8 cellular contexts compared by ENCODE assay signal in the genomic region with DNA sequence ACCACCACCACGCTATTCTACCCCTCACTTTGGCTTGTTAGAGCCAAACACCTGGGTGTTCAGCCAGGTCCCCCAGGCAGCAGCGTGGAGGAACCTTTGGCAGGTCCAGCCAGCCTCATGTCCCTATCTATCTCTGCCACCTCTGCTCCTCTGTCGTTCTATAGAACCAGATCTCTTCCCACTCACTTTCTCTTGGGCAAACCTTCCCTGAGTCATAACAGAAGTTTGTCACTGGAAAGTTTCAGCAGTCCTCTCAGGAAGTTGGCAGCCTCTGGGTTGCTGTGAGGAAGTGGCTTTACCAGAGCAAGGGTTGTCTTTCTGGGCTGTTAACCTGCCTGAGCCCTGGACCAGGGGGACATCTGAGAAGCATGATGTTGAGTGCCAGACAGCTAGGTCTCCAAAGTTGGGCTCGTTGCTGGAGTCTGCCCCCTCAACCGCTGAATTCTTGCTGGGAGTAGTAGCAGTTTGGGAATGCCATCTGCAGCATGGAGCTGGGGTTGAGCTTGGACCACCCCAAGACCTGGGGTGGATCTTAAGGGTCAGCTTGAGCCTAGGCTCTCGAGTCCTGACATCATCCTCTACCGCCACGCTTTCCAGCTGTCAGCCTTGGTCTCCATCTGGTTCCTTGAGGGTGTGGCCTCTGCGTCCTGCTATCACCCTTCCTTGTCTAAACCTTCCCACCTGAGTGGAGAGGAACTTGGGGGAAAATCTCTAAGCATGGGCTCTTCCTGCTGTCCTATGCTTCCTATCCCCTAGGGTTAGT. TPM values are rescaled to one million over a fixed set of nuclear protein-coding genes. Genes with fewer than 3 reads are reported as not detected.
DNase-seq lines count a peak whose midpoint lies in the region; ATAC-seq and TF ChIP-seq lines count a peak whose summit lies in the region.

No MANE protein-coding gene starts in this region.

- no peak for TF ChIP-seq CTCF in glutamatergic neuron (IDR thresholded peaks at IDR 0.05; ENCODE audit: partially characterized antibody, unreplicated experiment)

- no peak for ATAC-seq in HG03460 (IDR thresholded peaks at IDR 0.05; ENCODE audit: unreplicated experiment)
- no peak for ATAC-seq in HG02759 (IDR thresholded peaks at IDR 0.05; ENCODE audit: unreplicated experiment)
- no peak for ATAC-seq in HG03457 (IDR thresholded peaks at IDR 0.05; ENCODE audit: unreplicated experiment)

- H3K27ac Mint-ChIP-seq in activated T-helper 2 cell treated with anti-CD3 and anti-CD28 coated beads, Interferon-gamma antibody, Interleukin-2, Interleukin-4, amounts not matched to agents 10 μg/mL and 5 μg/mL and 100 μg/mL, durations not matched to agents 14 hours and 24 hours and 36 hours: peak overlapping the region; percentile 97
- peak overlapping the region; percentile 97 for H3K27ac Mint-ChIP-seq in glutamatergic neuron (ENCODE audit: unreplicated experiment)

- peaks cover 77% of the 10 kb centered on the region for H3K4me1 Mint-ChIP-seq in activated T-helper 2 cell treated with anti-CD3 and anti-CD28 coated beads, Interferon-gamma antibody, Interleukin-2, Interleukin-4, amounts not matched to agents 10 μg/mL and 5 μg/mL and 100 μg/mL, durations not matched to agents 14 hours and 24 hours and 36 hours (ENCODE audit: low read depth)
- peaks cover 45% of the 10 kb centered on the region for H3K4me1 Mint-ChIP-seq in glutamatergic neuron (ENCODE audit: low read depth, unreplicated experiment)

- peaks cover 73% of the 10 kb centered on the region for H3K36me3 Mint-ChIP-seq in activated T-helper 2 cell treated with anti-CD3 and anti-CD28 coated beads, Interferon-gamma antibody, Interleukin-2, Interleukin-4, amounts not matched to agents 10 μg/mL and 5 μg/mL and 100 μg/mL, durations not matched to agents 14 hours and 24 hours and 36 hours (ENCODE audit: low read depth)
- no peaks in the 10 kb centered on the region for H3K36me3 Mint-ChIP-seq in glutamatergic neuron (ENCODE audit: unreplicated experiment)

- no peaks in the 10 kb centered on the region for H3K9me3 Mint-ChIP-seq in activated T-helper 2 cell treated with anti-CD3 and anti-CD28 coated beads, Interferon-gamma antibody, Interleukin-2, Interleukin-4, amounts not matched to agents 10 μg/mL and 5 μg/mL and 100 μg/mL, durations not matched to agents 14 hours and 24 hours and 36 hours
- peaks cover 4% of the 10 kb centered on the region for H3K9me3 Mint-ChIP-seq in glutamatergic neuron (ENCODE audit: unreplicated experiment)

- peak; percentile 79 for DNase-seq in GF-D8 (lab: John Stamatoyannopoulos, UW)
- peak; percentile 27 for DNase-seq in NAMALWA (ENCODE audit: low spot score)
- peak; percentile 34 for DNase-seq in activated T-helper 2 cell treated with anti-CD3 and anti-CD28 coated beads, Interferon-gamma antibody, Interleukin-2, Interleukin-4, amounts not matched to agents 10 μg/mL and 5 μg/mL and 100 μg/mL, durations not matched to agents 14 hours and 24 hours and 36 hours (ENCODE audit: low spot score)
- DNase-seq in glutamatergic neuron: peak; percentile 45
- peak; percentile 72 for DNase-seq in renal cortical epithelial cell (ENCODE audit: low read depth)

- intact Hi-C loops in activated T-helper 2 cell treated with anti-CD3 and anti-CD28 coated beads, Interferon-gamma antibody, Interleukin-2, Interleukin-4, amounts not matched to agents 10 μg/mL and 5 μg/mL and 100 μg/mL, durations not matched to agents 14 hours and 24 hours and 36 hours (cut with micrococcal nuclease): loop anchor here (5.0 kb wide), 3 partner anchors 83 to 193 kb away; a partner anchor contains a TSS

- peak overlapping the region; percentile 83 for H3K4me3 Mint-ChIP-seq in activated T-helper 2 cell treated with anti-CD3 and anti-CD28 coated beads, Interferon-gamma antibody, Interleukin-2, Interleukin-4, amounts not matched to agents 10 μg/mL and 5 μg/mL and 100 μg/mL, durations not matched to agents 14 hours and 24 hours and 36 hours (ENCODE audit: low read depth)
- peak overlapping the region; percentile 86 for H3K4me3 Mint-ChIP-seq in glutamatergic neuron (ENCODE audit: unreplicated experiment)

- H3K27me3 Mint-ChIP-seq in activated T-helper 2 cell treated with anti-CD3 and anti-CD28 coated beads, Interferon-gamma antibody, Interleukin-2, Interleukin-4, amounts not matched to agents 10 μg/mL and 5 μg/mL and 100 μg/mL, durations not matched to agents 14 hours and 24 hours and 36 hours (ENCODE audit: low read depth): no peaks in the 10 kb centered on the region
- peaks cover 12% of the 10 kb centered on the region for H3K27me3 Mint-ChIP-seq in glutamatergic neuron (ENCODE audit: unreplicated experiment)

RNA-seq across cellular contexts. Expression of a gene that starts 0.9 kb away (rescaled TPM):
- 437 TPM in 2 replicates for total RNA-seq in activated T-helper 2 cell treated with anti-CD3 and anti-CD28 coated beads, Interferon-gamma antibody, Interleukin-2, Interleukin-4, amounts not matched to agents 10 μg/mL and 5 μg/mL and 100 μg/mL, durations not matched to agents 14 hours and 24 hours and 36 hours
- total RNA-seq in glutamatergic neuron (ENCODE audit: unreplicated experiment) (412 TPM), renal cortical epithelial cell (12.8 and 17.5 TPM in 2 replicates)

RNA-seq across cellular contexts. Expression of a gene that starts 27.4 kb away (rescaled TPM):
- total RNA-seq in activated T-helper 2 cell treated with anti-CD3 and anti-CD28 coated beads, Interferon-gamma antibody, Interleukin-2, Interleukin-4, amounts not matched to agents 10 μg/mL and 5 μg/mL and 100 μg/mL, durations not matched to agents 14 hours and 24 hours and 36 hours: 13.1 and 14.2 TPM in 2 replicates
- total RNA-seq in glutamatergic neuron (ENCODE audit: unreplicated experiment): 11.4 TPM
- 1.9 and 9.6 TPM in 2 replicates for total RNA-seq in renal cortical epithelial cell

RNA-seq across cellular contexts. Expression of a gene that starts 38.7 kb away (rescaled TPM):
- total RNA-seq in activated T-helper 2 cell treated with anti-CD3 and anti-CD28 coated beads, Interferon-gamma antibody, Interleukin-2, Interleukin-4, amounts not matched to agents 10 μg/mL and 5 μg/mL and 100 μg/mL, durations not matched to agents 14 hours and 24 hours and 36 hours: 237 and 243 TPM in 2 replicates
- total RNA-seq in glutamatergic neuron (ENCODE audit: unreplicated experiment) (2.8 TPM), renal cortical epithelial cell (not detected in 2 replicates)

RNA-seq across cellular contexts. Expression of a gene that starts 45.0 kb away (rescaled TPM):
- total RNA-seq in activated T-helper 2 cell treated with anti-CD3 and anti-CD28 coated beads, Interferon-gamma antibody, Interleukin-2, Interleukin-4, amounts not matched to agents 10 μg/mL and 5 μg/mL and 100 μg/mL, durations not matched to agents 14 hours and 24 hours and 36 hours: 39.6 and 39.8 TPM in 2 replicates
- total RNA-seq in glutamatergic neuron (ENCODE audit: unreplicated experiment): 28.2 TPM
- 6.6 and 9.4 TPM in 2 replicates for total RNA-seq in renal cortical epithelial cell

Comparison
In these comparisons a context has a peak if more than half of its experiments do, and no peak if none do; other contexts are left out.
1. DNase-seq: peak in every context shown above with its lines; median percentile 79 in GF-D8; 72 in renal cortical epithelial cell; 45 in glutamatergic neuron; 34 in activated T-helper 2 cell treated with anti-CD3 and anti-CD28 coated beads, Interferon-gamma antibody, Interleukin-2, Interleukin-4, amounts not matched to agents 10 μg/mL and 5 μg/mL and 100 μg/mL, durations not matched to agents 14 hours and 24 hours and 36 hours; 27 in NAMALWA.
2. RNA of a gene that starts 0.9 kb away (total RNA-seq): 437 TPM in activated T-helper 2 cell treated with anti-CD3 and anti-CD28 coated beads, Interferon-gamma antibody, Interleukin-2, Interleukin-4, amounts not matched to agents 10 μg/mL and 5 μg/mL and 100 μg/mL, durations not matched to agents 14 hours and 24 hours and 36 hours and 412 TPM in glutamatergic neuron (single experiment); 12.8 to 17.5 TPM in renal cortical epithelial cell; every median in the first group is over 10 times any median in the second.
3. RNA of a gene that starts 38.7 kb away (total RNA-seq): 237 to 243 TPM in activated T-helper 2 cell treated with anti-CD3 and anti-CD28 coated beads, Interferon-gamma antibody, Interleukin-2, Interleukin-4, amounts not matched to agents 10 μg/mL and 5 μg/mL and 100 μg/mL, durations not matched to agents 14 hours and 24 hours and 36 hours; 2.8 TPM in glutamatergic neuron (single experiment) and not detected in renal cortical epithelial cell; every median in the first group is over 10 times any median in the second.